8 cellular contexts compared by ENCODE assay signal in genomic region chr2:44169155-44169898, GRCh38. TPM values are rescaled to one million over a fixed set of nuclear protein-coding genes. Genes with fewer than 3 reads are reported as not detected.
A peak's percentile ranks its signal among the peaks of the same experiment; 100 is the strongest.
DNase-seq lines count a peak whose midpoint lies in the region; ATAC-seq, FAIRE-seq and TF ChIP-seq lines count a peak whose summit lies in the region.

No MANE protein-coding gene starts in this region.

- H3K4me3 ChIP-seq in NB4 (ENCODE audit: low read depth, low read length) (peak overlapping the region; percentile 92), liver (ENCODE audit: low read depth in 1 of 3, low read length in 3 of 3) (peak overlapping the region; percentile 73 to 98 (median 94))

- no peak for TF ChIP-seq RAD21 in liver (IDR thresholded peaks at IDR 0.05)

- H3K4me1 ChIP-seq in liver (ENCODE audit: control insufficient read depth in 4 of 4, insufficient read depth in 4 of 4, low read length in 3 of 4) = peaks cover 2 to 25% (median 11%) of the 10 kb centered on the region in 4 donors

- H3K9ac ChIP-seq in liver (ENCODE audit: low read depth in 1 of 2, low read length in 2 of 2) = peak overlapping the region; percentile 93 to 98

- peak overlapping the region; percentile 94 to 96 for H3K27ac ChIP-seq in liver (ENCODE audit: low read depth in 1 of 2, low read length in 2 of 2)

- H3K36me3 ChIP-seq in liver (ENCODE audit: control insufficient read depth in 4 of 4, insufficient read depth in 3 of 4, low read depth in 1 of 4, low read length in 3 of 4) = no peaks in the 10 kb centered on the region

- H3K9me3 ChIP-seq in liver (ENCODE audit: control insufficient read depth in 4 of 4, low read length in 3 of 4) = no peaks in the 10 kb centered on the region

- peak; percentile 69 for DNase-seq in ELF-1 (ENCODE audit: low read depth, low spot score)
- peak; percentile 24 for DNase-seq in H54 (ENCODE audit: insufficient read length, low spot score)
- peak; percentile 80 for DNase-seq in NB4 (ENCODE audit: low read depth)
- peak; percentile 58 for DNase-seq in activated CD4-positive, CD25-positive, alpha-beta regulatory T cell treated with anti-CD3 and anti-CD28 coated beads, Interleukin-2, amount 50 U/mL, for 72 hours
- DNase-seq in dermis microvascular lymphatic vessel endothelial cell (ENCODE audit: low read depth in 2 of 2) = peak; percentile 9 to 60
- DNase-seq in stimulated activated CD8-positive, alpha-beta memory T cell treated with anti-CD3 and anti-CD28 coated beads, Interleukin-4, amount 100 ng/mL, for 1 hour (ENCODE audit: low read depth in 2 of 2, low spot score in 1 of 2) = peak; percentile 5 to 7

- H3K27me3 ChIP-seq in liver (ENCODE audit: control insufficient read depth in 4 of 4, insufficient read depth in 4 of 4, low read length in 3 of 4) = no peaks in the 10 kb centered on the region

- TF ChIP-seq POLR2A in H54 (IDR thresholded peaks at IDR 0.05; ENCODE audit: low read depth, low read length) (no peak), NB4 (IDR thresholded peaks at IDR 0.05; ENCODE audit: extremely low read depth, insufficient read length) (no peak)

- TF ChIP-seq CTCF in NB4 (IDR thresholded peaks at IDR 0.05; ENCODE audit: low read depth, low read length) = peak; percentile 2
- no peak for TF ChIP-seq CTCF in liver (IDR thresholded peaks at IDR 0.05; ENCODE audit: low read depth, low read length, missing input control)

- ATAC-seq in HG02763 (IDR thresholded peaks at IDR 0.05; ENCODE audit: unreplicated experiment) = no peak

- WGBS in liver = under 1% methylated on average over 54 of the region's 54 CpGs

- FAIRE-seq in H54 (lab: Jason Lieb, UNC) = peak; percentile 65

TF ChIP-seq in liver, 16 proteins besides CTCF, POLR2A, EP300 and RAD21:
- TF ChIP-seq HNF4G (IDR thresholded peaks at IDR 0.05) (no peak), FOXA1 (IDR thresholded peaks at IDR 0.05) (no peak), HNF4A (conservative IDR thresholded peaks at IDR 0.05) (no peak)

RNA-seq across cellular contexts. Expression of gene PPM1B, which starts 0.7 kb away (rescaled TPM):
- total RNA-seq in dermis microvascular lymphatic vessel endothelial cell (16.2 and 18.5 TPM in 2 replicates), liver (10 to 100 TPM; 36.4 to 38.5 TPM)
- polyA plus RNA-seq in liver = 10 to 100 TPM; 13.5 to 25.2 TPM

Comparison
In these comparisons a context has a peak if more than half of its experiments do, and no peak if none do; other contexts are left out.
1. DNase-seq: peak in every context shown above with its lines; median percentile 80 in NB4; 69 in ELF-1; 58 in activated CD4-positive, CD25-positive, alpha-beta regulatory T cell treated with anti-CD3 and anti-CD28 coated beads, Interleukin-2, amount 50 U/mL, for 72 hours; 34 in dermis microvascular lymphatic vessel endothelial cell; 24 in H54; 6 in stimulated activated CD8-positive, alpha-beta memory T cell treated with anti-CD3 and anti-CD28 coated beads, Interleukin-4, amount 100 ng/mL, for 1 hour.